In the genomic region with DNA sequence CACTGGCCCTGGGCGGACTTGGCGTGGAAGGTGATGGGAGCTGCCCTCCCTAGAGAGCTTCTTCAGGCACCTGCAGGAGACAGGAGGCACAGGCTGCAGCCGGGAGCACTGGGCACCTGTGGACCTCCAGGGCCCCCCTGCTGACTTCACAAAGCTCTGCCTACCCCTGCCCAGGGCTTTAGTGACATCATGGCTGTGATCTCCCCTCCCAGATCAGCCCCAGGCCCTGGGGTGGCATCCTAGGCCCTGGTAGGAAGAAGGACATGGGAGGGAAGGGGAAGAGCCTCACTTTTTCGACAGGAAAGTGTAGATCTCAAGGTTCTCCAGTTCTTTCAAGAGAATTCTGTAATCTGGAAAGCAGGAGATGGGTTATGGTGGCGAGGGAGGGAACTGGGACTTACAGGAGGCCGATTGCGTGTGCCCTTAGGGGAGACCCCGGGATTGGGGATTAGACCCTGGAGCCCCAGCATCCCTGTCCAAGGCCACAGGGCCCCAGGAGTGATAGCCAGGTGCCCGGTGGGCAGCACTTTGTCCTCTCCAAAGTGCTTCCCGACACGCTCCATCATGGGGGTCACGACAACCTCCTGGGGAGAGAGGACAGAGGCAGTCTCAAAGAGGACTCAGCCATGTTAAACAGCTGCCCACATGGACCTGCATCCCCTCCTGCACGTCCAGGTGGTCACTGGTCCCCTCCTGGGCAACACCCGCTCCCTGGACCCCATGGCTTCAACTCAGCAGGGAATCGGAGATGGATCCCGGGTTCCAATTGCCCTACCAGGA, we compare ENCODE assay signal across 5 cellular contexts. TPM values are rescaled to one million over a fixed set of nuclear protein-coding genes. Genes with fewer than 3 reads are reported as not detected.
"Had no signal": no experiment of that assay in that cellular context is flagged by ENCODE, and none has a peak within 500 bp of the region (broad histone marks: within the 10 kb centered on the region; RNA-seq: fewer than 3 reads in every experiment).

No MANE protein-coding gene starts in this region.

RNA-seq across cellular contexts. Expression of gene CBY3, which starts 37.5 kb away (rescaled TPM):
- total RNA-seq: astrocyte; body of pancreas; breast epithelium; T-helper 1 cell treated with Interleukin-12 subunit alpha and Interleukin-12 subunit beta and Interleukin-4 antibody, amounts not matched to agents 30 ng/mL and 1 ng/mL, for 36 hours; T-helper 17 cell had no signal
